In the genomic region with DNA sequence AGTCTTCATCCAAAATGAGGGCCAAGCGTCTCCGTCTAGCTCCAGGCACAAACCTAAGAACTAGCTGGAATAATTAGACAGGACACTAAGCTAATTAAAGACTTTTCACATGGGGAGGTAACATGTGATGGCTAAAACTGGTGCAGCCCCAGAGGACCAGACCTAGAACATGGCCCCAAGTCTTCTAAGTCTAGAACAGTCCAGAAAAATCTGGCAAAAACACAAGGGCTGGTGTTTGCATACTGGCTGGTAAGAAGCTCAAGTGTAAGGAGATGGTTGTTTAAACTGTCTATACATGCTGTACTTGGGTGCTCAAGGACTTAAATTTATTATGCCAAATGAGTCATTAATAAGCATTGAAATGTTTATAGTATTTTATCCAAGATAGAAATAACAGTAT, we compare ENCODE assay signal across 23 cellular contexts.
"Had no signal": no experiment of that assay in that cellular context is flagged by ENCODE, and none has a peak within 500 bp of the region (broad histone marks: within the 10 kb centered on the region; RNA-seq: fewer than 3 reads in every experiment).

No MANE protein-coding gene starts in this region.

- H3K4me2 ChIP-seq: smooth muscle cell had no signal

- H3K4me3 Mint-ChIP-seq: activated CD4-positive, alpha-beta T cell treated with anti-CD3 and anti-CD28 coated beads, Interleukin-2, amount 10 ng/mL, durations not matched to agents 7 days and 5 days; activated CD8-positive, alpha-beta memory T cell treated with anti-CD3 and anti-CD28 coated beads, Interleukin-2, amount 10 ng/mL, durations not matched to agents 7 days and 5 days; activated CD8-positive, alpha-beta T cell treated with anti-CD3 and anti-CD28 coated beads for 36 hours; activated naive CD4-positive, alpha-beta T cell treated with anti-CD3 and anti-CD28 coated beads, Interleukin-2, amount 10 ng/mL, durations not matched to agents 7 days and 5 days; T-helper 17 cell had no signal

- DNase-seq: activated CD4-positive, alpha-beta T cell treated with anti-CD3 and anti-CD28 coated beads, Interleukin-2, amount 10 ng/mL, durations not matched to agents 7 days and 5 days; activated CD4-positive, CD25-positive, alpha-beta regulatory T cell treated with anti-CD3 and anti-CD28 coated beads, Interleukin-2, amount 50 U/mL, for 72 hours; activated CD8-positive, alpha-beta memory T cell treated with anti-CD3 and anti-CD28 coated beads, Interleukin-2, amount 10 ng/mL, durations not matched to agents 7 days and 5 days; activated CD8-positive, alpha-beta T cell treated with anti-CD3 and anti-CD28 coated beads for 36 hours; activated effector memory CD4-positive, alpha-beta T cell treated with anti-CD3 and anti-CD28 coated beads, Interleukin-2, amount 50 U/mL, for 16 hours; activated naive CD4-positive, alpha-beta T cell treated with anti-CD3 and anti-CD28 coated beads, Interleukin-2, amount 10 ng/mL, durations not matched to agents 7 days and 5 days; activated T-cell treated with anti-CD3 and anti-CD28 coated beads for 4 hours; body of pancreas; foreskin keratinocyte; naive B cell; retina; sigmoid colon; stimulated activated CD4-positive, alpha-beta T cell treated with anti-CD3 and anti-CD28 coated beads, Interleukin-2, amount 100 ng/mL, for 48 hours; stimulated activated CD8-positive, alpha-beta memory T cell treated with anti-CD3 and anti-CD28 coated beads, Interleukin-4, amount 100 ng/mL, for 48 hours; stimulated activated naive CD4-positive, alpha-beta T cell; T-helper 17 cell; testis; upper lobe of left lung had no signal

- H3K27ac ChIP-seq: body of pancreas, cardiac muscle cell, foreskin keratinocyte, sigmoid colon, testis, upper lobe of left lung had no signal

- H3K27ac Mint-ChIP-seq: activated CD4-positive, alpha-beta T cell treated with anti-CD3 and anti-CD28 coated beads, Interleukin-2, amount 10 ng/mL, durations not matched to agents 7 days and 5 days; activated CD8-positive, alpha-beta memory T cell treated with anti-CD3 and anti-CD28 coated beads, Interleukin-2, amount 10 ng/mL, durations not matched to agents 7 days and 5 days; activated CD8-positive, alpha-beta T cell treated with anti-CD3 and anti-CD28 coated beads for 36 hours; activated naive CD4-positive, alpha-beta T cell treated with anti-CD3 and anti-CD28 coated beads, Interleukin-2, amount 10 ng/mL, durations not matched to agents 7 days and 5 days; progenitor cell of endocrine pancreas; T-helper 17 cell had no signal

- H3K27me3 ChIP-seq: body of pancreas, cardiac muscle cell, foreskin keratinocyte, sigmoid colon, testis, upper lobe of left lung had no signal

- H3K9me3 Mint-ChIP-seq: activated CD8-positive, alpha-beta T cell treated with anti-CD3 and anti-CD28 coated beads for 36 hours; activated naive CD4-positive, alpha-beta T cell treated with anti-CD3 and anti-CD28 coated beads, Interleukin-2, amount 10 ng/mL, durations not matched to agents 7 days and 5 days had no signal

- H3K27me3 Mint-ChIP-seq: activated CD4-positive, alpha-beta T cell treated with anti-CD3 and anti-CD28 coated beads, Interleukin-2, amount 10 ng/mL, durations not matched to agents 7 days and 5 days; activated CD8-positive, alpha-beta memory T cell treated with anti-CD3 and anti-CD28 coated beads, Interleukin-2, amount 10 ng/mL, durations not matched to agents 7 days and 5 days; activated CD8-positive, alpha-beta T cell treated with anti-CD3 and anti-CD28 coated beads for 36 hours; activated naive CD4-positive, alpha-beta T cell treated with anti-CD3 and anti-CD28 coated beads, Interleukin-2, amount 10 ng/mL, durations not matched to agents 7 days and 5 days; progenitor cell of endocrine pancreas; T-helper 17 cell had no signal

- H3K4me1 ChIP-seq: body of pancreas, foreskin keratinocyte, sigmoid colon, testis, upper lobe of left lung had no signal

- H3K9me3 ChIP-seq: body of pancreas, sigmoid colon, testis, upper lobe of left lung had no signal

- H3K36me3 ChIP-seq: cardiac muscle cell, sigmoid colon, upper lobe of left lung had no signal

- ATAC-seq: activated CD8-positive, alpha-beta memory T cell treated with anti-CD3 and anti-CD28 coated beads, Interleukin-2, amount 10 ng/mL, durations not matched to agents 7 days and 5 days; activated CD8-positive, alpha-beta T cell treated with anti-CD3 and anti-CD28 coated beads for 36 hours; body of pancreas; foreskin keratinocyte; left lobe of liver; T-helper 17 cell had no signal

- H3K4me3 ChIP-seq: body of pancreas, cardiac muscle cell, lung, sigmoid colon, smooth muscle cell, testis, upper lobe of left lung had no signal
